19 cellular contexts compared by ENCODE assay signal in the genomic region with DNA sequence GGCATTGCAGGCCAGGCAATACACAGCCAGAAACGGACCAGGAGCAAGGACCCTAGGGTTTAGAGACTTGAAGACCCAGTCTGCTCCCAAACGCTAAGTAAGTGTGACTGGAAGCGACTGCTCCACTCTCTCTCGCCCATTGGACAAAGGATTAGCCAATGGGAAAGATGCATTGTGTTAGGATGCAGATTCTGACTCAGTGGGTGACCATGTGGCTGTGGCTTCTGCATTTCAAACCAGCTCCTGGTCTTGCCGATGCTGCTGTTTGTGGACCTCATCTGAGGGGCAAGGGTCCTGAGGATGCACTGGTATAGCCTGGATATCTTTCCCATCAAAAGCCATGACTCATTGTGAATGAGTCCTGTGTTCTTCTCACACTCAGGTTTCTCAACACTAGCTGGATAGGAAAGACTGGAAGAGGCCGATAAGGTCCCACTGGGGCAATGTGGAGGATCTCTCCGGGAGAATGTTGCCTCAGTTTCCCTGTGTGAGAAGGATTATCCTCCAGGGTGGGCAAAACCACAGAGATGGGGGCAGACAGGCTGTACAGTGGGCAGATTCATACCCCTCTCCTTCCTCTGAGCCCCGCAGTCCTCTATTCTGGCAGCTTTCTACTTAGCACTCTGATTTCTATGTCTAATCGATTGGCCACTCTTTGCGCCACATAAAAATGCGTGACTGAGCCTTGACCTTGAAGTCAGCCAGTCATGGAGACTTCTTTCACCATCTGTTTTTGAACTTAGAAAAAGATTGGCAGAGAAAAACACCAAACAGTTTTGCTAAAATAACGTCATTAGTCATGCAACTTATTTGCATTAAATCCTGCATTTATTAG.
"Had no signal": no experiment of that assay in that cellular context is flagged by ENCODE, and none has a peak within 500 bp of the region (broad histone marks: within the 10 kb centered on the region; RNA-seq: fewer than 3 reads in every experiment).

No MANE protein-coding gene starts in this region.

- H3K36me3 ChIP-seq: brain microvascular endothelial cell, suprapubic skin, WERI-Rb-1 had no signal

- H3K4me3 ChIP-seq: suprapubic skin had no signal

- FAIRE-seq: small intestine had no signal

- H3K27me3 ChIP-seq: brain microvascular endothelial cell, suprapubic skin had no signal

- H3K27ac ChIP-seq: brain microvascular endothelial cell, suprapubic skin, WERI-Rb-1 had no signal

- H3K9me3 ChIP-seq: suprapubic skin had no signal

- ATAC-seq: activated naive CD4-positive, alpha-beta T cell treated with anti-CD3 and anti-CD28 coated beads, Interleukin-2, amount 50 U/mL, for 72 hours; stimulated activated naive CD8-positive, alpha-beta T cell treated with anti-CD3 and anti-CD28 coated beads, Interleukin-15, Interleukin-2, amounts not matched to agents 100 U/mL and 50 U/mL, for 24 hours had no signal

- DNase-seq: activated CD4-positive, alpha-beta memory T cell treated with anti-CD3 and anti-CD28 coated beads, Interleukin-2, amount 10 ng/mL, durations not matched to agents 7 days and 5 days; activated CD4-positive, alpha-beta T cell treated with anti-CD3 and anti-CD28 coated beads for 4 hours; activated gamma-delta T cell; activated T-cell treated with anti-CD3 and anti-CD28 coated beads, Interleukin-2, amount 50 U/mL, for 48 hours; amygdala; brain microvascular endothelial cell; cerebellar nuclear complex; effector CD8-positive, alpha-beta T cell; foreskin melanocyte; head of caudate nucleus; nephron progenitor cell; occipital lobe; right cardiac atrium; small intestine; stimulated activated CD4-positive, alpha-beta T cell treated with anti-CD3 and anti-CD28 coated beads, Interleukin-4, amount 100 ng/mL, for 24 hours; stimulated activated naive CD8-positive, alpha-beta T cell treated with anti-CD3 and anti-CD28 coated beads, Interleukin-15, Interleukin-2, amounts not matched to agents 100 U/mL and 50 U/mL, for 24 hours; WERI-Rb-1 had no signal
